Comparison of ENCODE assay signal across 21 cellular contexts in genomic region chr3:32922078-32922477, GRCh38. TPM values are rescaled to one million over a fixed set of nuclear protein-coding genes. Genes with fewer than 3 reads are reported as not detected.
DNase-seq lines count a peak whose midpoint lies in the region; ATAC-seq, FAIRE-seq and TF ChIP-seq lines count a peak whose summit lies in the region.
"Had no signal": no experiment of that assay in that cellular context is flagged by ENCODE, and none has a peak within 500 bp of the region (broad histone marks: within the 10 kb centered on the region; RNA-seq: fewer than 3 reads in every experiment).

No MANE protein-coding gene starts in this region.

- no peaks in the 10 kb centered on the region for H3K9me3 ChIP-seq in HepG2 (ENCODE audit: low read length)
- no peaks in the 10 kb centered on the region for H3K9me3 ChIP-seq in right lobe of liver
- H3K9me3 ChIP-seq in pancreas: no peaks in the 10 kb centered on the region
- H3K9me3 ChIP-seq: BE2C, HAP-1 had no signal

- H3K27me3 ChIP-seq in HepG2 (ENCODE audit: control insufficient read depth in 1 of 2, insufficient read depth in 2 of 2, low read length in 2 of 2): no peaks in the 10 kb centered on the region
- no peaks in the 10 kb centered on the region for H3K27me3 ChIP-seq in right lobe of liver
- H3K27me3 ChIP-seq in pancreas: no peaks in the 10 kb centered on the region
- H3K27me3 ChIP-seq: BE2C had no signal

- POLR2A ChIA-PET in HepG2 (lab: Yijun Ruan, JAX) (no interaction called here), RWPE1 (lab: Yijun Ruan, JAX; ENCODE audit: low non-redundant PET) (no interaction called here)

- WGBS in HepG2 (ENCODE audit: low lambda C conversion rate): 63% methylated on average over 6 of the region's 7 CpGs
- 100% methylated on average over 1 of the region's 7 CpGs for WGBS in right lobe of liver (ENCODE audit: insufficient coverage, low coverage, low lambda C conversion rate, missing lambda C conversion rate)
- 82 to 84% methylated on average over 7 of the region's 7 CpGs for WGBS in pancreas, 2 donors

- no peak for FAIRE-seq in HepG2 (lab: Jason Lieb, UNC)
- no peak for FAIRE-seq in pancreas (lab: Jason Lieb, UNC)
- FAIRE-seq: GM12891, H1 had no signal

- CTCF ChIA-PET in HepG2 (lab: Yijun Ruan, JAX; ENCODE audit: low intra/inter-chr PET ratio, low total read pairs): no interaction called here
- CTCF ChIA-PET in RWPE1 (lab: Yijun Ruan, JAX): interaction anchor here (0.6 kb wide), 1 partner anchor 140 kb away, joined by 4 read pairs; no protein-coding TSS in a partner anchor

- ATAC-seq in HepG2 (peak; percentile 26; the same call in 1 of the 3 replicates), right lobe of liver (no peak), pancreas (no peak), HG03280 (IDR thresholded peaks at IDR 0.05; ENCODE audit: unreplicated experiment) (no peak)

- TF ChIP-seq POLR2A in HepG2 (IDR thresholded peaks at IDR 0.05; ENCODE audit: insufficient read depth in 1 of 2, low read depth in 2 of 2, low read length in 2 of 2) (no peak), right lobe of liver (IDR thresholded peaks at IDR 0.05) (no peak)

- BruUV-seq in HepG2 (replicated peaks; lab: Mats Ljungman, UMichigan): no TSS peak

- TF ChIP-seq CTCF in HepG2 (CRISPR knock-in tag; IDR thresholded peaks at IDR 0.05) (no peak), right lobe of liver (IDR thresholded peaks at IDR 0.05) (no peak), RWPE1 (conservative IDR thresholded peaks at IDR 0.05; ENCODE audit: low read depth) (no peak), pancreas (IDR thresholded peaks at IDR 0.05) (no peak)

- H3K4me2 ChIP-seq in HepG2 (ENCODE audit: low read depth, low read length): no peak overlapping the region

- H3K4me1 ChIP-seq in HepG2 (ENCODE audit: insufficient read depth, low read length): no peaks in the 10 kb centered on the region
- H3K4me1 ChIP-seq in right lobe of liver: no peaks in the 10 kb centered on the region
- no peaks in the 10 kb centered on the region for H3K4me1 ChIP-seq in pancreas
- H3K4me1 ChIP-seq: BE2C, HAP-1 had no signal

- no peak overlapping the region for H3K27ac ChIP-seq in HepG2 (ENCODE audit: extremely low read length, insufficient read depth, low read length)
- H3K27ac ChIP-seq in right lobe of liver: no peak overlapping the region
- H3K27ac ChIP-seq in RWPE1: peak overlapping the region; percentile 84
- no peak overlapping the region for H3K27ac ChIP-seq in pancreas

- DNase-seq in HepG2 (ENCODE audit: low spot score) (no peak), right lobe of liver (no peak), RWPE1 (ENCODE audit: low spot score) (no peak), posterior vena cava (ENCODE audit: low spot score) (peak; percentile 71), pancreas (no peak)
- DNase-seq: ACHN; BE2C; C1 segment of cervical spinal cord; CD4-positive, CD25-positive, alpha-beta regulatory T cell; CD8-positive, alpha-beta memory T cell; COR-L47; DMS 273 treated with DMSO at 0.1 percent for 48 hours; DMS53; DND-41; EL had no signal

- TF ChIP-seq EP300 in HepG2 (IDR thresholded peaks at IDR 0.05; ENCODE audit: low read depth in 2 of 2, low read length in 2 of 2): no peak
- TF ChIP-seq EP300 in HepG2 (CRISPR knock-in tag; IDR thresholded peaks at IDR 0.05; ENCODE audit: borderline replicate concordance): no peak

- H3K4me3 ChIP-seq in HepG2 (replicated peaks in 1 of 3; ENCODE audit: insufficient read depth in 1 of 3, low read depth in 2 of 3, low read length in 3 of 3) (no peak overlapping the region), right lobe of liver (no peak overlapping the region), pancreas (no peak overlapping the region)
- H3K4me3 ChIP-seq: HAP-1 had no signal

- H3K79me2 ChIP-seq in HepG2 (ENCODE audit: insufficient read depth, low read length): no peaks in the 10 kb centered on the region

- no peaks in the 10 kb centered on the region for H3K36me3 ChIP-seq in HepG2 (replicated peaks in 1 of 2; ENCODE audit: control insufficient read depth in 1 of 2, insufficient read depth in 2 of 2, low read length in 2 of 2)
- H3K36me3 ChIP-seq in right lobe of liver: no peaks in the 10 kb centered on the region
- H3K36me3 ChIP-seq in pancreas: no peaks in the 10 kb centered on the region
- H3K36me3 ChIP-seq: BE2C, HAP-1 had no signal

- no peak overlapping the region for H3K9ac ChIP-seq in HepG2 (ENCODE audit: insufficient read depth, low read depth, low read length)

- TF ChIP-seq RAD21 in HepG2 (CRISPR knock-in tag; IDR thresholded peaks at IDR 0.05): no peak

- H4K20me1 ChIP-seq in HepG2 (ENCODE audit: insufficient read depth, low read length): no peaks in the 10 kb centered on the region

- intact Hi-C loops in HepG2 (cut with micrococcal nuclease; ENCODE audit: unreplicated experiment) (no loop called here), right lobe of liver (cut with DNase I) (no loop called here), posterior vena cava (cut with DNase I) (no loop called here), pancreas (cut with DNase I) (no loop called here)

- H2AFZ ChIP-seq in HepG2 (ENCODE audit: low read length): no peak overlapping the region

- in situ Hi-C loops in HepG2 (cut with HindIII; ENCODE audit: extremely low pct_ligation_motif_present, low pct_unique_long_range_greater_than_20kb): no loop called here

TF ChIP-seq in HepG2, 621 proteins besides CTCF, POLR2A, EP300 and RAD21 (continues in another document):
- no peak for TF ChIP-seq KLF9 (CRISPR knock-in tag; IDR thresholded peaks at IDR 0.05; ENCODE audit: low read depth)
- TF ChIP-seq BRF2 (CRISPR knock-in tag; IDR thresholded peaks at IDR 0.05): no peak
- no peak for TF ChIP-seq NAIF1 (CRISPR knock-in tag; IDR thresholded peaks at IDR 0.05; ENCODE audit: borderline replicate concordance)
- no peak for TF ChIP-seq GTF2F1 (IDR thresholded peaks at IDR 0.05; ENCODE audit: low read length)
- TF ChIP-seq ZSCAN29 (CRISPR knock-in tag; conservative IDR thresholded peaks at IDR 0.05): no peak
- TF ChIP-seq ZSCAN25 (CRISPR knock-in tag; IDR thresholded peaks at IDR 0.05): no peak
- peak; percentile 16; the same call in 1 of the 2 replicates for TF ChIP-seq ZNF770 (CRISPR knock-in tag; IDR thresholded peaks at IDR 0.05)
- no peak for TF ChIP-seq ARNT (IDR thresholded peaks at IDR 0.05)
- no peak for TF ChIP-seq HNRNPUL1 (IDR thresholded peaks at IDR 0.05; ENCODE audit: low read depth, low read length)

RNA-seq across cellular contexts. Expression of gene CCR4, which starts 29.4 kb away (rescaled TPM):
- total RNA-seq in HepG2 (2016; rRNA removed; fragmentation: Illumina TruSeq; extraction: Trizol): 0.04 and 0.06 TPM in 2 replicates
- not detected in 2 replicates for total RNA-seq in HepG2 (2016; cell fraction: cytosol; rRNA removed; fragmentation: Illumina TruSeq; extraction: Trizol; ENCODE audit: low read depth)
- total RNA-seq in HepG2 (2016; cell fraction: insoluble cytoplasmic fraction; rRNA removed; fragmentation: Illumina TruSeq; extraction: Trizol): 0.06 and 0.11 TPM in 2 replicates
- total RNA-seq in HepG2 (2016; cell fraction: membrane; rRNA removed; fragmentation: Illumina TruSeq; extraction: Trizol): not detected in 2 replicates
- 0.16 TPM in 1 of 2 replicates, not detected in the other for total RNA-seq in HepG2 (2016; cell fraction: nucleus; rRNA removed; fragmentation: Illumina TruSeq; extraction: Trizol)
- 0.05 TPM in 2 replicates for polyA plus RNA-seq in HepG2 (2011; rRNA removed)
- polyA plus RNA-seq in HepG2 (2011; cell fraction: cytosol; rRNA removed): 0.01 TPM in 1 of 2 replicates, not detected in the other
- 0.05 and 0.06 TPM in 2 replicates for polyA plus RNA-seq in HepG2 (2011; cell fraction: nucleus; rRNA removed)
- not detected in 2 replicates for polyA plus RNA-seq in HepG2 (2012)
- not detected in 2 replicates for polyA plus RNA-seq in HepG2 (2016; cell fraction: cytosol; fragmentation: Illumina TruSeq; extraction: Trizol; ENCODE audit: low read depth)
- not detected in 2 replicates for polyA plus RNA-seq in HepG2 (2016; cell fraction: insoluble cytoplasmic fraction; fragmentation: Illumina TruSeq; extraction: Trizol; ENCODE audit: low read depth)
- polyA plus RNA-seq in HepG2 (2016; cell fraction: membrane; fragmentation: Illumina TruSeq; extraction: Trizol; ENCODE audit: low read depth): not detected in 2 replicates
- polyA plus RNA-seq in HepG2 (2016; cell fraction: nucleus; fragmentation: Illumina TruSeq; extraction: Trizol; ENCODE audit: insufficient read depth, low read depth): 0.24 and 0.29 TPM in 2 replicates
- 0.05 and 0.16 TPM in 2 replicates for polyA minus RNA-seq in HepG2 (2011; rRNA and poly(A)+ RNA removed; ENCODE audit: low replicate concordance)
- polyA minus RNA-seq in HepG2 (2011; cell fraction: cytosol; rRNA and poly(A)+ RNA removed): not detected in 2 replicates
- 0.37 TPM in 1 of 2 replicates, not detected in the other for polyA minus RNA-seq in HepG2 (2011; cell fraction: nucleus; rRNA and poly(A)+ RNA removed)
- total RNA-seq in right lobe of liver: under 1 TPM; 0.06 to 0.23 (median 0.11) TPM
- under 1 TPM; 0.23 to 0.33 TPM for total RNA-seq in posterior vena cava
- total RNA-seq in pancreas: under 1 TPM in 4 of 6 donors, not detected in 2; 0.06 to 0.25 (median 0.09) TPM
- not detected for polyA plus RNA-seq in pancreas
- total RNA-seq: A172, HT-29 had no signal
